Comparison of ENCODE assay signal across 8 cellular contexts in the genomic region with DNA sequence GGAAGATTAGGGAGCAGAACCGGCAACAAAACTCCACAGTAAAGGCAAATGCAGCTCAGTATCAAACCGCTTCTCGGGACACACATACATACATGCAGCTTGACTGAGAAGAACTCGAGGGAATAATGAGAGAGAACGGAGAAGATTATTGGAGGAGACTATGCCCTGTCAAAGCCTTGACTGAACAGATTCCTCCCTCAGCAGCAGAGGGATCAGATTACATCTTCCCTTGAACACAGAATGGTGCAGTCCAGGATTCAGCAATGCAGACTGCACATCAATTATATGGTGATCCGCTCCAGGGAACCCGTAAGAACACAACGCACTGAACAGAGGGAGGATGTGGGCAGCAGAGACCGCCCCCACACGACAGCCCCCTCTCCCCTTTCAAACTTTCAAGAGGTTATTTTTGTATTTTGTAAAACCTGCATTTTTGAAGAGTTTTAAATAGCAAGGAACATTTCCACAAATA.
DNase-seq lines count a peak whose midpoint lies in the region; ATAC-seq and TF ChIP-seq lines count a peak whose summit lies in the region.

No MANE protein-coding gene starts in this region.

- no peaks in the 10 kb centered on the region for H3K9me3 Mint-ChIP-seq in endodermal cell

- H3K27me3 Mint-ChIP-seq in endodermal cell (ENCODE audit: insufficient read depth), result no peaks in the 10 kb centered on the region

- no peak for TF ChIP-seq EP300 in transverse colon (IDR thresholded peaks at IDR 0.05; ENCODE audit: low read depth)

- no peaks in the 10 kb centered on the region for H3K9me3 ChIP-seq in endodermal cell (ENCODE audit: control insufficient read depth, low read length)
- H3K9me3 ChIP-seq in mesodermal cell (ENCODE audit: control insufficient read depth, low read length), result no peaks in the 10 kb centered on the region
- H3K9me3 ChIP-seq in transverse colon, result no peaks in the 10 kb centered on the region

- intact Hi-C loops in transverse colon (cut with DNase I; ENCODE audit: low total_unique reads), result no loop called here

- TF ChIP-seq CTCF in endodermal cell (conservative IDR thresholded peaks at IDR 0.05) (no peak), transverse colon (IDR thresholded peaks at IDR 0.05) (no peak)

- 74 to 76% methylated on average over 6 to 10 of the region's 10 CpGs for WGBS in endodermal cell (ENCODE audit: insufficient coverage in 1 of 2, insufficient read length in 1 of 2), 2 experiments
- 60 to 75% methylated on average over 1 to 3 of the region's 10 CpGs for WGBS in mesodermal cell (ENCODE audit: insufficient coverage in 2 of 2), 2 experiments
- 43 to 52% methylated on average over 4 to 10 of the region's 10 CpGs for WGBS in transverse colon (ENCODE audit: low coverage in 1 of 2), 2 donors

- H3K4me1 ChIP-seq in endodermal cell (ENCODE audit: control insufficient read depth, insufficient read depth, low read length) (peaks cover 4% of the 10 kb centered on the region), mesodermal cell (ENCODE audit: control insufficient read depth, insufficient read depth, low read length, poor library complexity, severe bottlenecking) (no peaks in the 10 kb centered on the region), transverse colon (peaks cover 0 to 4% (median 0%) of the 10 kb centered on the region in 4 donors)

- peaks cover 13% of the 10 kb centered on the region for H3K4me1 Mint-ChIP-seq in endodermal cell

- in situ Hi-C loops in transverse colon (cut with MboI; ENCODE audit: low pct_ligation_motif_present in 1 of 4, low pct_unique_long_range_greater_than_20kb in 1 of 4, low sequenced_read_pairs in 3 of 4), result no loop called here

- peak; percentile 70 for DNase-seq in DMS79 treated with DMSO at 0.1 percent for 48 hours (lab: John Stamatoyannopoulos, UW)
- DNase-seq in Kasumi-1 (lab: John Stamatoyannopoulos, UW), result peak; percentile 84 to 88
- DNase-seq in SHP77 treated with DMSO at 0.1 percent for 48 hours (lab: John Stamatoyannopoulos, UW), result peak; percentile 53
- DNase-seq in endodermal cell, result peak; percentile 57
- peak; percentile 19 for DNase-seq in transverse colon
- no peak for DNase-seq in NK-92 (lab: John Stamatoyannopoulos, UW; ENCODE audit: unreplicated experiment)

- H3K4me3 ChIP-seq in endodermal cell (ENCODE audit: low read length) (peak overlapping the region; percentile 29), mesodermal cell (ENCODE audit: extremely low read depth, insufficient read depth, low read length, poor library complexity, severe bottlenecking) (peak overlapping the region; percentile 35), transverse colon (peak overlapping the region in 3 of 4 donors; percentile 16 to 27 (median 25))

- H3K36me3 ChIP-seq in endodermal cell (ENCODE audit: control insufficient read depth, insufficient read depth, low read length) (no peaks in the 10 kb centered on the region), mesodermal cell (ENCODE audit: control insufficient read depth, insufficient read depth, low read length) (no peaks in the 10 kb centered on the region), transverse colon (no peaks in the 10 kb centered on the region)

- ATAC-seq in GM21619 (IDR thresholded peaks at IDR 0.05; ENCODE audit: unreplicated experiment), result peak; percentile 70

- no peak overlapping the region for H3K4me3 Mint-ChIP-seq in endodermal cell

- peak overlapping the region; percentile 88 for H3K27ac ChIP-seq in endodermal cell (ENCODE audit: low read depth, low read length)
- peak overlapping the region; percentile 74 for H3K27ac ChIP-seq in mesodermal cell (ENCODE audit: low read depth, low read length, severe bottlenecking)
- peak overlapping the region; percentile 44 to 72 (median 65) for H3K27ac ChIP-seq in transverse colon

- no peak overlapping the region for H3K9ac ChIP-seq in endodermal cell (ENCODE audit: extremely low read depth, low read length, poor library complexity, severe bottlenecking)

- no peaks in the 10 kb centered on the region for H3K27me3 ChIP-seq in endodermal cell (ENCODE audit: control insufficient read depth, insufficient read depth, low read length, poor library complexity, severe bottlenecking)
- H3K27me3 ChIP-seq in transverse colon, result no peaks in the 10 kb centered on the region

- H3K27ac Mint-ChIP-seq in endodermal cell, result no peak overlapping the region

- H3K36me3 Mint-ChIP-seq in endodermal cell (ENCODE audit: low read depth), result no peaks in the 10 kb centered on the region

- peak; percentile 35 for TF ChIP-seq POLR2A in transverse colon (IDR thresholded peaks at IDR 0.05)
